In the genomic region with DNA sequence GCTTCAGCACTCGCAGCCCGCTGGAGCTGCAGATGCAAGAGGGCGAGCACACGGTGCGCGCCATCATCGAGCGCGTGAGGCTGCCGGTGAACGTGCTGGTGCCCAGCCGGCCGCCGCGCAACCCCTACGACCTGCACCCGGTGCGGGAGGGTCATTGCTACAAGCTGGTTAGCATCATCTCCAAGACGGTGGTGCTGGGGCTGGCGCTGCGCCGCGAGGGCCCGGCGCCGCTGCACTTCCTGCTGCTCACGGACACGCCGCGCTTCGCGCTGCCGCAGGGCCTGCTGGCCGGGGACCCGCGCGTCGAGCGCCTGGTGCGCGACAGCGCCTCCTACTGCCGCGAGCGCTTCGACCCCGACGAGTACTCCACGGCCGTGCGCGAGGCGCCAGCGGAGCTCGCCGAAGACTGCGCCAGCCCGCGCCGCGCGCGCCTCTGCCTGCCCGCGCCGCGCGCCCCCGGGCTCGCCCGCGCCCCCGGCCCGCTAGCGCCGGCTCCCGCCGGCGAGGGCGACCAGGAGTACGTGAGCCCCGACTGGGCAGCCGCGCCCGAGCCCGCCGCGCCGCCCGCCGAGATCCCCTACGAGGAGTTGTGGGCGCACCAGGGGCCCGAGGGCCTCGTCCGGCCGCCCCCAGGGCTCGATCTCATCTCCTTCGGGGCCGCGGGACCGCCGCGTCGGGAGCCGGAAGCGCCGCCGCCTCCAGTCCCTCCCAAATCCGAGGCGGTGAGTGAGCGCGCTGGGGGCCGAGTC, we compare ENCODE assay signal across 8 cellular contexts. TPM values are rescaled to one million over a fixed set of nuclear protein-coding genes. Genes with fewer than 3 reads are reported as not detected.
DNase-seq lines count a peak whose midpoint lies in the region; ATAC-seq and TF ChIP-seq lines count a peak whose summit lies in the region.

No MANE protein-coding gene starts in this region.

- H3K36me3 Mint-ChIP-seq in glutamatergic neuron (ENCODE audit: unreplicated experiment): peaks cover 5% of the 10 kb centered on the region

- H3K36me3 ChIP-seq in prostate gland (no peaks in the 10 kb centered on the region), upper lobe of right lung (no peaks in the 10 kb centered on the region)

- no peaks in the 10 kb centered on the region for H3K27me3 ChIP-seq in prostate gland (replicated peaks; ENCODE audit: insufficient read depth)
- H3K27me3 ChIP-seq in upper lobe of right lung: no peaks in the 10 kb centered on the region

- H3K4me1 ChIP-seq in prostate gland (replicated peaks): no peaks in the 10 kb centered on the region
- H3K4me1 ChIP-seq in upper lobe of right lung: no peaks in the 10 kb centered on the region

- DNase-seq in NOMO-1 treated with dmso at 0.1 percent for 144 hours (lab: John Stamatoyannopoulos, UW; ENCODE audit: unreplicated experiment) (peak; percentile 80), glutamatergic neuron (peak; percentile 86), prostate gland (ENCODE audit: low spot score) (peak; percentile 48), upper lobe of right lung (peak; percentile 92), NCI-H524 treated with DMSO at 0.1 percent for 48 hours (lab: John Stamatoyannopoulos, UW) (no peak)
- peak; percentile 94 for DNase-seq in activated effector memory CD4-positive, alpha-beta T cell treated with anti-CD3 and anti-CD28 coated beads, Interleukin-2, amount 50 U/mL, for 16 hours

- TF ChIP-seq CTCF in GM12875 (IDR thresholded peaks at IDR 0.05; ENCODE audit: borderline replicate concordance, insufficient read depth, low read depth, low read length) (peak; percentile 88), glutamatergic neuron (IDR thresholded peaks at IDR 0.05; ENCODE audit: partially characterized antibody, unreplicated experiment) (peak; percentile 51), prostate gland (IDR thresholded peaks at IDR 0.05) (peak in 3 of 4 experiments; percentile 15 to 71 (median 61)), upper lobe of right lung (IDR thresholded peaks at IDR 0.05) (peak; percentile 63)

- intact Hi-C loops in prostate gland (cut with DNase I) (no loop called here), upper lobe of right lung (cut with DNase I) (no loop called here)

- peak overlapping the region; percentile 42 for H3K4me3 ChIP-seq in GM12875 (ENCODE audit: low read depth, low read length)
- peak overlapping the region; percentile 32 to 35 for H3K4me3 ChIP-seq in prostate gland
- peak overlapping the region; percentile 61 for H3K4me3 ChIP-seq in upper lobe of right lung

- TF ChIP-seq POLR2A in prostate gland (IDR thresholded peaks at IDR 0.05): no peak

- ATAC-seq in HG02763 (IDR thresholded peaks at IDR 0.05; ENCODE audit: unreplicated experiment): peak; percentile 63
- ATAC-seq in upper lobe of right lung: peak; percentile 95

- peaks cover 16% of the 10 kb centered on the region for H3K4me1 Mint-ChIP-seq in glutamatergic neuron (ENCODE audit: low read depth, unreplicated experiment)

- H3K27ac Mint-ChIP-seq in glutamatergic neuron (ENCODE audit: unreplicated experiment): no peak overlapping the region

- H3K27ac ChIP-seq in prostate gland: no peak overlapping the region
- H3K27ac ChIP-seq in upper lobe of right lung: peak overlapping the region; percentile 36

- WGBS in prostate gland: 29% methylated on average over 44 of the region's 114 CpGs

- peak overlapping the region; percentile 69 for H3K4me3 Mint-ChIP-seq in glutamatergic neuron (ENCODE audit: unreplicated experiment)

- H3K9me3 ChIP-seq in prostate gland: no peaks in the 10 kb centered on the region
- no peaks in the 10 kb centered on the region for H3K9me3 ChIP-seq in upper lobe of right lung

- H3K9me3 Mint-ChIP-seq in glutamatergic neuron (ENCODE audit: unreplicated experiment): peaks cover 10% of the 10 kb centered on the region

- H3K27me3 Mint-ChIP-seq in glutamatergic neuron (ENCODE audit: unreplicated experiment): peaks cover 14% of the 10 kb centered on the region

RNA-seq across cellular contexts. Expression of a gene that starts 11.8 kb away (rescaled TPM):
- total RNA-seq in glutamatergic neuron (ENCODE audit: unreplicated experiment) (49.3 TPM), prostate gland (1 to 10 TPM; 3.5 TPM), upper lobe of right lung (1.9 TPM)

RNA-seq across cellular contexts. Expression of a gene that starts 59.7 kb away (rescaled TPM):
- 89.8 TPM for total RNA-seq in glutamatergic neuron (ENCODE audit: unreplicated experiment)
- total RNA-seq in prostate gland: 100 to 1,000 TPM in 1 of 2 donors, 10 to 100 TPM in 1; 96.6 to 107 TPM
- total RNA-seq in upper lobe of right lung: 118 TPM

Comparison
In these comparisons a context has a peak if more than half of its experiments do, and no peak if none do; other contexts are left out.
1. RNA of a gene that starts 11.8 kb away (total RNA-seq): 49.3 TPM in glutamatergic neuron (single experiment); 3.5 TPM in prostate gland and 1.9 TPM in upper lobe of right lung (single experiment); every median in the first group is over 10 times any median in the second.
2. Peak in every context shown above with its lines, with median percentiles within 50 percentile points of each other: H3K4me3 ChIP-seq and CTCF ChIP-seq.